Comparison of ENCODE assay signal across 8 cellular contexts in genomic region chr22:45553333-45554039, GRCh38. TPM values are rescaled to one million over a fixed set of nuclear protein-coding genes. Genes with fewer than 3 reads are reported as not detected.
A peak's percentile ranks its signal among the peaks of the same experiment; 100 is the strongest.
DNase-seq lines count a peak whose midpoint lies in the region; ATAC-seq, FAIRE-seq and TF ChIP-seq lines count a peak whose summit lies in the region.

No MANE protein-coding gene starts in this region.

- no peak overlapping the region for H3K9ac ChIP-seq in HepG2 (ENCODE audit: insufficient read depth, low read depth, low read length)

- H3K4me1 ChIP-seq in HepG2 (ENCODE audit: insufficient read depth, low read length) = peaks cover 31% of the 10 kb centered on the region

- H3K36me3 ChIP-seq in HepG2 (replicated peaks in 1 of 2; ENCODE audit: control insufficient read depth in 1 of 2, insufficient read depth in 2 of 2, low read length in 2 of 2) = peaks cover 11 to 13% of the 10 kb centered on the region in 2 experiments; a peak in 3 of 5 replicates

- intact Hi-C loops in Right ventricle myocardium inferior (cut with DNase I) = loop anchor here (1.0 to 5.0 kb wide), 3 partner anchors 41 to 285 kb away; no protein-coding TSS in a partner anchor
- intact Hi-C loops in cardiac septum (cut with DNase I) = loop anchor here (2.0 to 5.0 kb wide), 3 partner anchors 41 to 285 kb away; no protein-coding TSS in a partner anchor
- intact Hi-C loops in activated CD4-positive, alpha-beta T cell treated with anti-CD3 and anti-CD28 coated beads for 36 hours (cut with DNase I, micrococcal nuclease) = loop anchor here (1.0 to 10.0 kb wide), 5 partner anchors 106 to 449 kb away; no protein-coding TSS in a partner anchor
- intact Hi-C loops in HepG2 (cut with micrococcal nuclease; ENCODE audit: unreplicated experiment) = loop anchor here (1.0 to 10.0 kb wide), 3 partner anchors 49 to 289 kb away; partner anchors contain the start of gene FBLN1

- no peak for TF ChIP-seq POLR2A in HepG2 (IDR thresholded peaks at IDR 0.05; ENCODE audit: insufficient read depth in 1 of 2, low read depth in 2 of 2, low read length in 2 of 2)

- H3K27me3 ChIP-seq in HepG2 (ENCODE audit: control insufficient read depth in 1 of 2, insufficient read depth in 2 of 2, low read length in 2 of 2) = no peaks in the 10 kb centered on the region

- H3K79me2 ChIP-seq in HepG2 (ENCODE audit: insufficient read depth, low read length) = no peaks in the 10 kb centered on the region

- ATAC-seq in Right ventricle myocardium inferior (peak; percentile 62), HepG2 (peak; percentile 82), GM21786 (IDR thresholded peaks at IDR 0.05; ENCODE audit: unreplicated experiment) (no peak)
- peak; percentile 55 for ATAC-seq in activated CD4-positive, alpha-beta T cell treated with anti-CD3 and anti-CD28 coated beads for 36 hours

- H3K9me3 Mint-ChIP-seq in activated CD4-positive, alpha-beta T cell treated with anti-CD3 and anti-CD28 coated beads for 36 hours (ENCODE audit: low read depth) = no peaks in the 10 kb centered on the region

- TF ChIP-seq RAD21 in HepG2 (CRISPR knock-in tag; IDR thresholded peaks at IDR 0.05) = peak; percentile 94

- H3K27ac Mint-ChIP-seq in activated CD4-positive, alpha-beta T cell treated with anti-CD3 and anti-CD28 coated beads for 36 hours = no peak overlapping the region

- no peak overlapping the region for H3K4me3 Mint-ChIP-seq in activated CD4-positive, alpha-beta T cell treated with anti-CD3 and anti-CD28 coated beads for 36 hours

- H3K36me3 Mint-ChIP-seq in activated CD4-positive, alpha-beta T cell treated with anti-CD3 and anti-CD28 coated beads for 36 hours (ENCODE audit: low read depth) = no peaks in the 10 kb centered on the region

- 29% methylated on average over 11 of the region's 23 CpGs for WGBS in HepG2 (ENCODE audit: low lambda C conversion rate)

- TF ChIP-seq EP300 in HepG2 (IDR thresholded peaks at IDR 0.05; ENCODE audit: low read depth in 2 of 2, low read length in 2 of 2) = no peak
- 0 out of 2 replicates have a peak, but pooled peaks have one; percentile 17 for TF ChIP-seq EP300 in HepG2 (CRISPR knock-in tag; IDR thresholded peaks at IDR 0.05; ENCODE audit: borderline replicate concordance)

- peak; percentile 98 for TF ChIP-seq CTCF in HepG2 (CRISPR knock-in tag; IDR thresholded peaks at IDR 0.05)

- in situ Hi-C loops in HepG2 (cut with HindIII; ENCODE audit: extremely low pct_ligation_motif_present, low pct_unique_long_range_greater_than_20kb) = loop anchor here (5.0 kb wide), 2 partner anchors 111 to 286 kb away; no protein-coding TSS in a partner anchor

- FAIRE-seq in HepG2 (lab: Jason Lieb, UNC) = peak; percentile 79

- CTCF ChIA-PET in activated CD4-positive, alpha-beta T cell treated with anti-CD3 and anti-CD28 coated beads for 36 hours (lab: Charles Lee) = interaction anchor here (0.5 to 1.9 kb wide), 4 partner anchors 13 to 309 kb away, joined by 3 to 6 read pairs (median 4); no protein-coding TSS in a partner anchor
- CTCF ChIA-PET in HepG2 (lab: Yijun Ruan, JAX; ENCODE audit: low intra/inter-chr PET ratio, low total read pairs) = interaction anchor here (1.8 to 2.3 kb wide), 3 partner anchors 112 to 285 kb away, joined by 6 to 32 read pairs (median 8); no protein-coding TSS in a partner anchor

- H3K4me2 ChIP-seq in HepG2 (ENCODE audit: low read depth, low read length) = peak overlapping the region; percentile 45; the same call in 1 of the 2 replicates

- no peak overlapping the region for H2AFZ ChIP-seq in HepG2 (ENCODE audit: low read length)

- H3K4me1 Mint-ChIP-seq in activated CD4-positive, alpha-beta T cell treated with anti-CD3 and anti-CD28 coated beads for 36 hours = no peaks in the 10 kb centered on the region

- BruUV-seq in HepG2 (replicated peaks; lab: Mats Ljungman, UMichigan) = no TSS peak

- POLR2A ChIA-PET in activated CD4-positive, alpha-beta T cell treated with anti-CD3 and anti-CD28 coated beads for 36 hours (lab: Charles Lee) = no interaction called here
- POLR2A ChIA-PET in HepG2 (lab: Yijun Ruan, JAX) = interaction anchor here (1.1 to 1.5 kb wide), 2 partner anchors 50 to 112 kb away, joined by 4 to 6 read pairs; no protein-coding TSS in a partner anchor

- no peak overlapping the region; a peak in 1 of 6 replicates for H3K4me3 ChIP-seq in HepG2 (replicated peaks in 1 of 3; ENCODE audit: insufficient read depth in 1 of 3, low read depth in 2 of 3, low read length in 3 of 3)

- peak overlapping the region; percentile 43 for H3K27ac ChIP-seq in HepG2 (ENCODE audit: extremely low read length, insufficient read depth, low read length)

- no peaks in the 10 kb centered on the region for H4K20me1 ChIP-seq in HepG2 (ENCODE audit: insufficient read depth, low read length)

- peaks cover 7% of the 10 kb centered on the region for H3K27me3 Mint-ChIP-seq in activated CD4-positive, alpha-beta T cell treated with anti-CD3 and anti-CD28 coated beads for 36 hours

- no peaks in the 10 kb centered on the region for H3K9me3 ChIP-seq in HepG2 (ENCODE audit: low read length)

- peak; percentile 83 for DNase-seq in Right ventricle myocardium inferior (ENCODE audit: missing footprints)
- no peak for DNase-seq in cardiac septum (ENCODE audit: low spot score)
- DNase-seq in NCI-H2171 (lab: John Stamatoyannopoulos, UW) = peak; percentile 47
- peak; percentile 81 for DNase-seq in activated CD4-positive, alpha-beta T cell treated with anti-CD3 and anti-CD28 coated beads for 36 hours
- peak; percentile 86 for DNase-seq in dermis blood vessel endothelial cell
- peak; percentile 73 for DNase-seq in HepG2 (ENCODE audit: low spot score)
- DNase-seq in stimulated activated CD4-positive, alpha-beta T cell treated with anti-CD3 and anti-CD28 coated beads, Interleukin-2, amount 100 ng/mL, for 48 hours = peak; percentile 62 to 71

TF ChIP-seq in HepG2, 621 proteins besides CTCF, POLR2A, EP300 and RAD21 (continues in another document):
- TF ChIP-seq ZNF333 (CRISPR knock-in tag; IDR thresholded peaks at IDR 0.05; ENCODE audit: borderline replicate concordance) (peak; percentile 69; the same call in 1 of the 2 replicates), NPAS2 (CRISPR knock-in tag; IDR thresholded peaks at IDR 0.05; ENCODE audit: borderline replicate concordance) (no peak), JUND (CRISPR knock-in tag; IDR thresholded peaks at IDR 0.05) (peak; percentile 40; the same call in 1 of the 2 replicates), ETV5 (CRISPR knock-in tag; IDR thresholded peaks at IDR 0.05; ENCODE audit: borderline replicate concordance) (0 out of 2 replicates have a peak, but pooled peaks have one; percentile 14), KDM3A (CRISPR knock-in tag; IDR thresholded peaks at IDR 0.05; ENCODE audit: low read depth) (peak; percentile 92), SKI (IDR thresholded peaks at IDR 0.05; ENCODE audit: partially characterized antibody) (peak; percentile 14), RCOR2 (CRISPR knock-in tag; IDR thresholded peaks at IDR 0.05) (0 out of 2 replicates have a peak, but pooled peaks have one; percentile 26), NCOA2 (CRISPR knock-in tag; IDR thresholded peaks at IDR 0.05) (no peak), PHF21A (CRISPR knock-in tag; IDR thresholded peaks at IDR 0.05) (peak; percentile 52; the same call in 1 of the 2 replicates)

RNA-seq across cellular contexts. Expression of gene FBLN1, which starts 50.8 kb away (rescaled TPM):
- total RNA-seq in Right ventricle myocardium inferior (113 TPM), cardiac septum (70.1 TPM), dermis blood vessel endothelial cell (0.34 and 0.56 TPM in 2 replicates), HepG2 (2016; rRNA removed; fragmentation: Illumina TruSeq; extraction: Trizol) (21.6 and 37.3 TPM in 2 replicates)
- total RNA-seq in activated CD4-positive, alpha-beta T cell treated with anti-CD3 and anti-CD28 coated beads for 36 hours = not detected
- 8.8 and 10.2 TPM in 2 replicates for total RNA-seq in HepG2 (2016; cell fraction: cytosol; rRNA removed; fragmentation: Illumina TruSeq; extraction: Trizol; ENCODE audit: low read depth)
- total RNA-seq in HepG2 (2016; cell fraction: insoluble cytoplasmic fraction; rRNA removed; fragmentation: Illumina TruSeq; extraction: Trizol) = 17.3 and 38.6 TPM in 2 replicates
- 18.8 and 20.1 TPM in 2 replicates for total RNA-seq in HepG2 (2016; cell fraction: membrane; rRNA removed; fragmentation: Illumina TruSeq; extraction: Trizol)
- 59.3 and 79.5 TPM in 2 replicates for total RNA-seq in HepG2 (2016; cell fraction: nucleus; rRNA removed; fragmentation: Illumina TruSeq; extraction: Trizol)
- polyA plus RNA-seq in HepG2 (2011; rRNA removed) = 103 and 108 TPM in 2 replicates
- 113 and 152 TPM in 2 replicates for polyA plus RNA-seq in HepG2 (2011; cell fraction: cytosol; rRNA removed)
- polyA plus RNA-seq in HepG2 (2011; cell fraction: nucleus; rRNA removed) = 98.0 and 115 TPM in 2 replicates
- 98.1 and 136 TPM in 2 replicates for polyA plus RNA-seq in HepG2 (2012)
- 21.8 and 25.0 TPM in 2 replicates for polyA plus RNA-seq in HepG2 (2016; cell fraction: cytosol; fragmentation: Illumina TruSeq; extraction: Trizol; ENCODE audit: low read depth)
- polyA plus RNA-seq in HepG2 (2016; cell fraction: insoluble cytoplasmic fraction; fragmentation: Illumina TruSeq; extraction: Trizol; ENCODE audit: low read depth) = 38.9 and 51.0 TPM in 2 replicates
- polyA plus RNA-seq in HepG2 (2016; cell fraction: membrane; fragmentation: Illumina TruSeq; extraction: Trizol; ENCODE audit: low read depth) = 28.4 and 31.5 TPM in 2 replicates
- 173 and 175 TPM in 2 replicates for polyA plus RNA-seq in HepG2 (2016; cell fraction: nucleus; fragmentation: Illumina TruSeq; extraction: Trizol; ENCODE audit: insufficient read depth, low read depth)
- polyA minus RNA-seq in HepG2 (2011; rRNA and poly(A)+ RNA removed; ENCODE audit: low replicate concordance) = 21.3 and 128 TPM in 2 replicates
- 68.7 and 81.8 TPM in 2 replicates for polyA minus RNA-seq in HepG2 (2011; cell fraction: cytosol; rRNA and poly(A)+ RNA removed)
- polyA minus RNA-seq in HepG2 (2011; cell fraction: nucleus; rRNA and poly(A)+ RNA removed) = 30.7 and 34.8 TPM in 2 replicates
